In genomic region chr22:45335854-45336492, GRCh38 we compare ENCODE assay signal across 25 cellular contexts. TPM values are rescaled to one million over a fixed set of nuclear protein-coding genes. Genes with fewer than 3 reads are reported as not detected.
DNase-seq lines count a peak whose midpoint lies in the region; ATAC-seq and TF ChIP-seq lines count a peak whose summit lies in the region.
"Had no signal": no experiment of that assay in that cellular context is flagged by ENCODE, and none has a peak within 500 bp of the region (broad histone marks: within the 10 kb centered on the region; RNA-seq: fewer than 3 reads in every experiment).

No MANE protein-coding gene starts in this region.

- H3K4me1 ChIP-seq in heart right ventricle (peaks cover 5 to 46% (median 34%) of the 10 kb centered on the region in 9 donors), suprapubic skin (peaks cover 42% of the 10 kb centered on the region)
- H3K4me1 ChIP-seq: left lung, pancreas had no signal

- TF ChIP-seq CTCF in heart right ventricle (IDR thresholded peaks at IDR 0.05) (no peak), nephron progenitor cell (IDR thresholded peaks at IDR 0.05) (no peak), suprapubic skin (IDR thresholded peaks at IDR 0.05) (no peak)

- H3K4me3 ChIP-seq in heart right ventricle (no peak overlapping the region), suprapubic skin (no peak overlapping the region)
- H3K4me3 ChIP-seq: left lung, pancreas had no signal

- no peak overlapping the region for H3K4me3 Mint-ChIP-seq in dendritic cell treated with granulocyte-macrophage colony-stimulating factor and Interleukin-4, amounts not matched to agents 40 ng/mL and 50 ng/mL, for 4 days
- H3K4me3 Mint-ChIP-seq in nephron progenitor cell: no peak overlapping the region
- H3K4me3 Mint-ChIP-seq: central memory CD8-positive, alpha-beta T cell; immature natural killer cell; nephron had no signal

- no peaks in the 10 kb centered on the region for H3K9me3 Mint-ChIP-seq in dendritic cell treated with granulocyte-macrophage colony-stimulating factor and Interleukin-4, amounts not matched to agents 40 ng/mL and 50 ng/mL, for 4 days
- H3K9me3 Mint-ChIP-seq in nephron progenitor cell: no peaks in the 10 kb centered on the region
- H3K9me3 Mint-ChIP-seq: central memory CD8-positive, alpha-beta T cell; immature natural killer cell; nephron had no signal

- H3K27ac ChIP-seq in heart right ventricle: peak overlapping the region in 8 of 10 donors; percentile 52 to 86 (median 76)
- peak overlapping the region; percentile 35 for H3K27ac ChIP-seq in suprapubic skin
- H3K27ac ChIP-seq: epithelial cell of prostate, WERI-Rb-1 had no signal

- H3K36me3 ChIP-seq in heart right ventricle (peaks cover 0 to 92% (median 4%) of the 10 kb centered on the region in 9 donors), suprapubic skin (peaks cover 48% of the 10 kb centered on the region)

- TF ChIP-seq POLR2A in suprapubic skin (IDR thresholded peaks at IDR 0.05): no peak

- DNase-seq in heart right ventricle (no peak), Right ventricle myocardium superior (no peak), nephron progenitor cell (no peak), suprapubic skin (ENCODE audit: low spot score in 2 of 2) (no peak), NCI-H226 (no peak)
- DNase-seq in central memory CD4-positive, alpha-beta T cell: no peak
- DNase-seq: aorta, EL, HCEC 1CT, immature natural killer cell, left lung, NCI-H2029, NCI-H82, pancreas, WERI-Rb-1 had no signal

- no peak for TF ChIP-seq EP300 in suprapubic skin (IDR thresholded peaks at IDR 0.05)

- H3K9me3 ChIP-seq in heart right ventricle (no peaks in the 10 kb centered on the region), suprapubic skin (no peaks in the 10 kb centered on the region)
- H3K9me3 ChIP-seq: left lung, pancreas had no signal

- H3K27me3 Mint-ChIP-seq in dendritic cell treated with granulocyte-macrophage colony-stimulating factor and Interleukin-4, amounts not matched to agents 40 ng/mL and 50 ng/mL, for 4 days: no peaks in the 10 kb centered on the region
- peaks cover 9% of the 10 kb centered on the region for H3K27me3 Mint-ChIP-seq in nephron progenitor cell (ENCODE audit: low read depth, poor library complexity)
- H3K27me3 Mint-ChIP-seq: activated naive CD8-positive, alpha-beta T cell; central memory CD8-positive, alpha-beta T cell had no signal

- intact Hi-C loops in heart right ventricle (cut with DNase I): loop anchor here in 1 of 10 donors (10.0 kb wide), 1 partner anchor 61 kb away; no protein-coding TSS in a partner anchor
- intact Hi-C loops in Right ventricle myocardium superior (cut with DNase I): loop anchor here (10.0 kb wide), 1 partner anchor 61 kb away; no protein-coding TSS in a partner anchor
- intact Hi-C loops in dendritic cell treated with granulocyte-macrophage colony-stimulating factor and Interleukin-4, amounts not matched to agents 40 ng/mL and 50 ng/mL, for 4 days (cut with micrococcal nuclease): no loop called here

- WGBS in heart right ventricle, 2 donors: 88 to 89% methylated on average over 26 of the region's 26 CpGs
- 67% methylated on average over 26 of the region's 26 CpGs for WGBS in suprapubic skin

- peak overlapping the region; percentile 84 for H3K27ac Mint-ChIP-seq in dendritic cell treated with granulocyte-macrophage colony-stimulating factor and Interleukin-4, amounts not matched to agents 40 ng/mL and 50 ng/mL, for 4 days
- H3K27ac Mint-ChIP-seq in nephron progenitor cell: peak overlapping the region; percentile 36

- peaks cover 8% of the 10 kb centered on the region for H3K4me1 Mint-ChIP-seq in dendritic cell treated with granulocyte-macrophage colony-stimulating factor and Interleukin-4, amounts not matched to agents 40 ng/mL and 50 ng/mL, for 4 days (ENCODE audit: low read depth)
- peaks cover 38% of the 10 kb centered on the region for H3K4me1 Mint-ChIP-seq in nephron progenitor cell

- peaks cover 100% of the 10 kb centered on the region for H3K36me3 Mint-ChIP-seq in dendritic cell treated with granulocyte-macrophage colony-stimulating factor and Interleukin-4, amounts not matched to agents 40 ng/mL and 50 ng/mL, for 4 days (ENCODE audit: low read depth)
- peaks cover 50% of the 10 kb centered on the region for H3K36me3 Mint-ChIP-seq in nephron progenitor cell (ENCODE audit: low read depth)

- peak in 1 of 8 donors; percentile 5 for ATAC-seq in heart right ventricle
- ATAC-seq in Right ventricle myocardium superior (ENCODE audit: poor library complexity): no peak
- ATAC-seq in HG02763 (IDR thresholded peaks at IDR 0.05; ENCODE audit: unreplicated experiment): no peak

- H3K27me3 ChIP-seq in heart right ventricle (no peaks in the 10 kb centered on the region), suprapubic skin (no peaks in the 10 kb centered on the region)
- H3K27me3 ChIP-seq: left lung, pancreas had no signal

RNA-seq across cellular contexts. Expression of gene FAM118A, which starts 26.2 kb away (rescaled TPM):
- total RNA-seq in heart right ventricle: 10 to 100 TPM; 10.4 to 30.8 (median 16.3) TPM
- polyA plus RNA-seq in heart right ventricle: 10 to 100 TPM; 10.2 to 35.7 TPM
- total RNA-seq in Right ventricle myocardium superior: 21.1 TPM
- 10 to 100 TPM; 22.7 to 65.8 (median 37.2) TPM for total RNA-seq in suprapubic skin

RNA-seq across cellular contexts. Expression of gene UPK3A, which starts 51.2 kb away (rescaled TPM):
- total RNA-seq in heart right ventricle (not detected), Right ventricle myocardium superior (0.65 TPM), suprapubic skin (not detected)
- polyA plus RNA-seq in heart right ventricle: under 1 TPM in 1 of 2 donors, not detected in 1; 0.48 TPM
- total RNA-seq: aorta, fibroblast of villous mesenchyme, left lung, OCI-LY7, pancreas, subcutaneous adipose tissue had no signal
- polyA plus RNA-seq: aorta, BJ had no signal
